In the genomic region with DNA sequence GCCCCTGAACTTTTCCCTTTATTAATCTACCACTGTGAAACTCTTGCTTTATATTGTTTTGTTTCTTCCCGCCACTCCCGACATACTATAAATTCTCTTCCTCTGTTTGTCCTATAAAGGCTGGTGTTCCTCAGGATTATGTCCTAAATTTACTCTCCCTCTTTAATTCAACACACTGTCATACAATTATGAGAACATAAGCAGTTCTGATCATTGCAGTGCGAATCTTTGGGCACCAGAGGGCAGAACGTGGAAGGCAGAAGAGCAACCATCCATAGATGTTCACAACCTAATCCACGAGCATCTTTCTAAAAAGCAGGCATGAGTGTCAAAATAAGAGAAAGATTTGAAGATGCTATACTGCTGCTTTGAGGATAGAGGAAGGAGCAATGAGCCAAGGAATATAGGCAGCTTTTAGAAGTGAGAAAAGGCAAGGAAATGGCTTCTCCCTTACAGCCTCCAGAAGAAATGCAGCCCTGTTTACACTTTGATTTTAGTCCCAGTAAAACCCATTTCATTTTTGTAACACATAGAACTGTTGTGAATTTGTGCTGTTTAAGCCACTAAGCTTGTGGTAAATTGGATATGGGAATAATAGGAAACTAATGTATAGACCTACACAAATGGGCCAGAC, we compare ENCODE assay signal across 9 cellular contexts.
DNase-seq lines count a peak whose midpoint lies in the region; ATAC-seq, FAIRE-seq and TF ChIP-seq lines count a peak whose summit lies in the region.
"Had no signal": no experiment of that assay in that cellular context is flagged by ENCODE, and none has a peak within 500 bp of the region (broad histone marks: within the 10 kb centered on the region; RNA-seq: fewer than 3 reads in every experiment).

No MANE protein-coding gene starts in this region.

- H3K79me1 ChIP-seq in H1 (ENCODE audit: low read depth, low read length), result no peaks in the 10 kb centered on the region

- H2BK5ac ChIP-seq in H1 (ENCODE audit: low read depth, low read length), result no peak overlapping the region

- TF ChIP-seq RAD21 in H1 (IDR thresholded peaks at IDR 0.05 in 1 of 2, conservative IDR thresholded peaks at IDR 0.05 in 1 of 2; ENCODE audit: low read depth in 2 of 2, low read length in 2 of 2) (peak; percentile 75), neural cell (conservative IDR thresholded peaks at IDR 0.05) (peak; percentile 59)

- TF ChIP-seq CTCF in PC-9 (conservative IDR thresholded peaks at IDR 0.05) (peak; percentile 68), H1 (IDR thresholded peaks at IDR 0.05; ENCODE audit: control extremely low read depth in 1 of 3, insufficient read depth in 1 of 3, low read depth in 1 of 3, low read length in 3 of 3) (peak; percentile 30 to 83 (median 61)), neural cell (IDR thresholded peaks at IDR 0.05; ENCODE audit: poor library complexity, severe bottlenecking) (peak; percentile 58)

- WGBS in H1 (ENCODE audit: extremely low coverage in 1 of 2, insufficient coverage in 1 of 2, insufficient read length in 1 of 2, insufficient replicate concordance in 2 of 2, low coverage in 1 of 2, low lambda C conversion rate in 2 of 2, missing lambda C conversion rate in 1 of 2), 2 experiments, result 49% methylated on average over 5 of the region's 5 CpGs; no CpG with 5 or more reads in 1 of the 2 experiments

- FAIRE-seq in H1 (lab: Jason Lieb, UNC), result peak; percentile 74

- no peak overlapping the region for H4K8ac ChIP-seq in H1 (ENCODE audit: extremely low read depth, insufficient read depth, low read length)

- H2BK20ac ChIP-seq in H1 (ENCODE audit: low read length), result no peak overlapping the region

- TF ChIP-seq EP300 in H1 (IDR thresholded peaks at IDR 0.05; ENCODE audit: borderline replicate concordance in 1 of 2, low read depth in 2 of 2, low read length in 2 of 2) (no peak), neural cell (conservative IDR thresholded peaks at IDR 0.05; ENCODE audit: poor library complexity, severe bottlenecking) (no peak)

- H3K27ac ChIP-seq in PC-9, result no peak overlapping the region
- no peak overlapping the region for H3K27ac ChIP-seq in H1 (ENCODE audit: low read depth, low read length)
- H3K27ac ChIP-seq in neural cell (ENCODE audit: low read length), result no peak overlapping the region

- POLR2A ChIA-PET in PC-9 (lab: Charles Lee; ENCODE audit: unreplicated experiment), result no interaction called here
- POLR2A ChIA-PET in H1 (lab: Charles Lee; ENCODE audit: partially characterized antibody), result no interaction called here

- H3K79me2 ChIP-seq in PC-9 (ENCODE audit: low read depth), result no peaks in the 10 kb centered on the region
- H3K79me2 ChIP-seq in H1 (ENCODE audit: control insufficient read depth in 1 of 2, insufficient read depth in 2 of 2, low read length in 2 of 2), result no peaks in the 10 kb centered on the region
- H3K79me2 ChIP-seq in neural cell (replicated peaks; ENCODE audit: insufficient read depth, low read length), result no peaks in the 10 kb centered on the region

- H3K36me3 ChIP-seq in PC-9 (ENCODE audit: low read depth) (no peaks in the 10 kb centered on the region), H1 (ENCODE audit: control insufficient read depth in 2 of 4, insufficient read depth in 4 of 4, low read length in 3 of 4) (no peaks in the 10 kb centered on the region), neural cell (ENCODE audit: insufficient read depth, low read length) (no peaks in the 10 kb centered on the region)

- no peak for TF ChIP-seq POLR2A in H1 (IDR thresholded peaks at IDR 0.05; ENCODE audit: control extremely low read depth in 1 of 2, low read depth in 2 of 2, low read length in 2 of 2)

- CTCF ChIA-PET in PC-9 (lab: Charles Lee), result interaction anchor here (0.6 kb wide), 1 partner anchor 328 kb away, joined by 3 read pairs; no protein-coding TSS in a partner anchor
- CTCF ChIA-PET in H1 (lab: Charles Lee; ENCODE audit: partially characterized antibody), result interaction anchor here (0.6 to 4.2 kb wide), 24 partner anchors 8 to 1360 kb away, joined by 3 to 51 read pairs (median 3); no protein-coding TSS in a partner anchor

- no peaks in the 10 kb centered on the region; the same call in 1 of the 2 replicates for H4K20me1 ChIP-seq in PC-9 (ENCODE audit: insufficient read depth)
- no peaks in the 10 kb centered on the region for H4K20me1 ChIP-seq in H1 (replicated peaks in 1 of 2; ENCODE audit: control insufficient read depth in 1 of 2, insufficient read depth in 2 of 2, low read length in 2 of 2)
- no peaks in the 10 kb centered on the region for H4K20me1 ChIP-seq in neural cell (ENCODE audit: insufficient read depth)

- no peak overlapping the region for H4K5ac ChIP-seq in H1 (ENCODE audit: insufficient read length, low read depth, low read length)

- H2BK120ac ChIP-seq in H1 (replicated peaks; ENCODE audit: low read depth, low read length), result no peak overlapping the region

- H3K9me3 ChIP-seq in PC-9 (ENCODE audit: insufficient read depth, low read depth) (no peaks in the 10 kb centered on the region), H1 (ENCODE audit: insufficient read depth in 2 of 2, low read depth in 1 of 2, low read length in 1 of 2) (no peaks in the 10 kb centered on the region), neural cell (ENCODE audit: low read length) (no peaks in the 10 kb centered on the region)

- ATAC-seq in GM18511 (IDR thresholded peaks at IDR 0.05; ENCODE audit: unreplicated experiment), result peak; percentile 88
- peak; percentile 91 for ATAC-seq in HG02938 (IDR thresholded peaks at IDR 0.05; ENCODE audit: unreplicated experiment)
- ATAC-seq: CD8-positive, alpha-beta T cell had no signal

- intact Hi-C loops in PC-9 (cut with micrococcal nuclease; ENCODE audit: unreplicated experiment), result loop anchor here (5.0 kb wide), 1 partner anchor 1940 kb away; no protein-coding TSS in a partner anchor

- H3K56ac ChIP-seq in H1 (replicated peaks; ENCODE audit: insufficient read length, low read depth, low read length), result no peak overlapping the region

- no peak overlapping the region for H3K14ac ChIP-seq in H1 (ENCODE audit: insufficient read length)

- H2AFZ ChIP-seq in PC-9 (no peak overlapping the region), H1 (ENCODE audit: low read length) (no peak overlapping the region), neural cell (ENCODE audit: low read depth, low read length) (no peak overlapping the region)

- H3K23me2 ChIP-seq in H1 (ENCODE audit: low read depth, low read length), result no peaks in the 10 kb centered on the region

- H3K4me1 ChIP-seq in PC-9 (replicated peaks; ENCODE audit: insufficient read depth) (no peaks in the 10 kb centered on the region), H1 (replicated peaks in 1 of 4; ENCODE audit: control insufficient read depth in 3 of 4, insufficient read depth in 4 of 4, low read length in 3 of 4) (peaks cover 0 to 4% (median 2%) of the 10 kb centered on the region in 4 experiments; a peak in 1 of 7 replicates)

- DNase-seq in NCI-H1436 (lab: John Stamatoyannopoulos, UW) (peak; percentile 6), NCI-H1436 treated with DMSO at 0.1 percent for 48 hours (lab: John Stamatoyannopoulos, UW) (no peak), PC-9 (peak in 1 of 2 experiments; percentile 24), H1 (ENCODE audit: low read depth in 1 of 2, low spot score in 2 of 2) (peak in 1 of 2 experiments; percentile 5), ureter (ENCODE audit: low spot score) (no peak)

- BruUV-seq in PC-9 (replicated peaks; lab: Mats Ljungman, UMichigan), result no TSS peak

- H3K9me2 ChIP-seq in PC-9 (ENCODE audit: insufficient read depth), result no peaks in the 10 kb centered on the region
- H3K9me2 ChIP-seq in neural cell (ENCODE audit: insufficient read depth, low read length), result no peaks in the 10 kb centered on the region

- H3K4me2 ChIP-seq in PC-9, result no peak overlapping the region
- no peak overlapping the region for H3K4me2 ChIP-seq in H1 (ENCODE audit: insufficient read depth in 1 of 2, low read depth in 2 of 2, low read length in 2 of 2)
- H3K4me2 ChIP-seq in neural cell (ENCODE audit: low read length), result no peak overlapping the region

- H3K18ac ChIP-seq in H1 (ENCODE audit: extremely low read depth, low read length), result no peak overlapping the region

- H2BK15ac ChIP-seq in H1 (ENCODE audit: low read length), result no peak overlapping the region

- H3K4me3 ChIP-seq in PC-9 (no peak overlapping the region), H1 (ENCODE audit: extremely low read depth in 1 of 4, insufficient read depth in 2 of 4, low read depth in 3 of 4, low read length in 4 of 4) (no peak overlapping the region), neural cell (ENCODE audit: low read length) (no peak overlapping the region)

- H3K27me3 ChIP-seq in PC-9 (ENCODE audit: insufficient read depth, low read depth) (no peaks in the 10 kb centered on the region), H1 (replicated peaks in 1 of 4; ENCODE audit: control insufficient read depth in 3 of 4, extremely low read depth in 1 of 4, insufficient read depth in 3 of 4, low read length in 3 of 4) (no peaks in the 10 kb centered on the region), neural cell (ENCODE audit: insufficient read depth, low read depth, low read length) (no peaks in the 10 kb centered on the region)

- H3K4ac ChIP-seq in H1 (replicated peaks; ENCODE audit: insufficient read length, low read depth, low read length), result no peak overlapping the region

- H2AK5ac ChIP-seq in H1 (ENCODE audit: low read depth, low read length), result no peak overlapping the region

- no peaks in the 10 kb centered on the region for H3F3A ChIP-seq in PC-9 (ENCODE audit: insufficient read depth, low read depth)
- no peaks in the 10 kb centered on the region for H3F3A ChIP-seq in neural cell (ENCODE audit: insufficient read depth, low read length, poor library complexity, severe bottlenecking)

- no peak overlapping the region for H3K23ac ChIP-seq in H1 (ENCODE audit: insufficient read length)

- no peak overlapping the region for H2BK12ac ChIP-seq in H1 (ENCODE audit: low read depth, low read length)

- H3K9ac ChIP-seq in H1 (replicated peaks in 1 of 4; ENCODE audit: extremely low read depth in 1 of 4, low read depth in 3 of 4, low read length in 3 of 4) (no peak overlapping the region), neural cell (ENCODE audit: low read length) (no peak overlapping the region)

- H4K91ac ChIP-seq in H1 (replicated peaks; ENCODE audit: insufficient read length, low read length), result no peak overlapping the region

TF ChIP-seq in H1, 55 proteins besides CTCF, POLR2A, EP300 and RAD21 (continues in another document):
- TF ChIP-seq RNF2 (IDR thresholded peaks at IDR 0.05; ENCODE audit: borderline replicate concordance, low read depth, low read length, missing control alignments, poor library complexity, severe bottlenecking) (no peak), BACH1 (IDR thresholded peaks at IDR 0.05; ENCODE audit: low read length) (no peak), ASH2L (IDR thresholded peaks at IDR 0.05; ENCODE audit: low read length) (no peak), SIN3A (conservative IDR thresholded peaks at IDR 0.05 in 1 of 2, IDR thresholded peaks at IDR 0.05 in 1 of 2; ENCODE audit: low read depth in 1 of 2, low read length in 2 of 2) (no peak)
